In the genomic region with DNA sequence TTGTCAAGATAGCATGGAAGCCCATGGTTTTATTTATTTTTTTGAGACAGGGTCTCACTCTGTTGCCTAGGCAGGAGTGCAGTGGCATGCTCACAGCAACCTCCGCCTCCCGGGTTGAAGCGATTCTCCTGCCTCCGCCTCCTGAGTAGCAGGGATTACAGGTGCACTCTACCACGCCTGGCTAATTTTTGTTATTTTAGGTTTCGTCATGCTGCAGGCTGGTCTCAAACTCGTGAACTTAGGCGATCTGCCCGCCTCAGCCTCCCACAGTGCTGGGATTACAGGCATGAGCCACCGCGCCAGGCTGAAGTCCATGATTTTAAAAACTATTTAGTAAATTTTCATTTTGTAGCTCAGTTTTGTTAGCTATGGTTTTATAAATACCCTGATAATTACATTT, we compare ENCODE assay signal across 10 cellular contexts. TPM values are rescaled to one million over a fixed set of nuclear protein-coding genes. Genes with fewer than 3 reads are reported as not detected.
"Had no signal": no experiment of that assay in that cellular context is flagged by ENCODE, and none has a peak within 500 bp of the region (broad histone marks: within the 10 kb centered on the region; RNA-seq: fewer than 3 reads in every experiment).

No MANE protein-coding gene starts in this region.

- DNase-seq: GM23248, GOT3, H7, H9, HCEC 1CT, HFFc6 had no signal

- H3K27ac ChIP-seq: GM23248 had no signal

- ATAC-seq: GM23338, HCT116 had no signal

- FAIRE-seq: H1, H54 had no signal

RNA-seq across cellular contexts. Expression of a gene that starts 38.3 kb away (rescaled TPM):
- total RNA-seq: GM23248, HFFc6 had no signal

RNA-seq across cellular contexts. Expression of a gene that starts 38.4 kb away (rescaled TPM):
- total RNA-seq: HFFc6 had no signal
- polyA plus RNA-seq: GM23248 had no signal
